ENCODE assay signal across 17 cellular contexts in genomic region chr3:70392227-70392626, GRCh38.
DNase-seq lines count a peak whose midpoint lies in the region; ATAC-seq, FAIRE-seq and TF ChIP-seq lines count a peak whose summit lies in the region.
"Had no signal": no experiment of that assay in that cellular context is flagged by ENCODE, and none has a peak within 500 bp of the region (broad histone marks: within the 10 kb centered on the region; RNA-seq: fewer than 3 reads in every experiment).

No MANE protein-coding gene starts in this region.

- no peak for TF ChIP-seq EP300 in GM12878 (IDR thresholded peaks at IDR 0.05; ENCODE audit: borderline replicate concordance in 1 of 2, control insufficient read depth in 1 of 2, low read depth in 2 of 2, low read length in 2 of 2)

- H3K4me2 ChIP-seq in H9 (ENCODE audit: insufficient read depth, insufficient read length, low read length) (no peak overlapping the region), GM12878 (ENCODE audit: control insufficient read depth, insufficient read depth) (no peak overlapping the region), neural progenitor cell (no peak overlapping the region)

- intact Hi-C loops in GM12878 (cut with micrococcal nuclease; ENCODE audit: unreplicated experiment), result no loop called here
- intact Hi-C loops in esophagus squamous epithelium (cut with DNase I), result no loop called here

- H2AK5ac ChIP-seq in H9 (ENCODE audit: insufficient read length, low read length), result no peak overlapping the region

- no peak overlapping the region for H4K5ac ChIP-seq in H9 (ENCODE audit: insufficient read length, low read depth, low read length)

- H2BK15ac ChIP-seq in H9 (ENCODE audit: low read depth, low read length), result no peak overlapping the region

- ATAC-seq in GM12878, result no peak
- ATAC-seq in HG03469 (IDR thresholded peaks at IDR 0.05; ENCODE audit: unreplicated experiment), result no peak

- H3K4me1 Mint-ChIP-seq in H9 (peaks cover 0 to 5% of the 10 kb centered on the region in 2 experiments; a peak in 2 of 4 replicates), neural progenitor cell (no peaks in the 10 kb centered on the region)
- H3K4me1 Mint-ChIP-seq: B cell had no signal

- H3K27ac Mint-ChIP-seq in H9 (0 out of 7 replicates have a peak overlapping the region, but pooled peaks of 1 of the 3 experiments have one; percentile 40), neural progenitor cell (no peak overlapping the region)
- H3K27ac Mint-ChIP-seq: B cell; CD4-positive, alpha-beta T cell; HFFc6 had no signal

- H3K23ac ChIP-seq in H9 (ENCODE audit: insufficient read length, low read depth, low read length), result no peak overlapping the region

- no TSS peak for BruUV-seq in GM12878 (replicated peaks; lab: Mats Ljungman, UMichigan)

- H3K36me3 Mint-ChIP-seq in H9 (ENCODE audit: insufficient read depth in 1 of 3, low read depth in 3 of 3) (peaks cover 0 to 7% (median 2%) of the 10 kb centered on the region in 3 experiments; a peak in 3 of 7 replicates), neural progenitor cell (no peaks in the 10 kb centered on the region)

- no CpG with 5 or more reads among the region's 1 CpG for WGBS in H9 (ENCODE audit: extremely low coverage, insufficient read length, low lambda C conversion rate)
- WGBS in GM12878 (ENCODE audit: insufficient coverage, insufficient replicate concordance, low lambda C conversion rate, missing lambda C conversion rate), result 7% methylated on average over 1 of the region's 1 CpG
- WGBS in esophagus squamous epithelium, 2 donors, result 50 to 60% methylated on average over 1 of the region's 1 CpG

- H3K27me3 ChIP-seq in H9 (ENCODE audit: insufficient read depth, low read length) (no peaks in the 10 kb centered on the region), GM12878 (replicated peaks in 1 of 2; ENCODE audit: control insufficient read depth in 2 of 2, insufficient read depth in 2 of 2, low read length in 1 of 2) (no peaks in the 10 kb centered on the region), neural progenitor cell (no peaks in the 10 kb centered on the region), esophagus squamous epithelium (no peaks in the 10 kb centered on the region)

- H3K4me3 Mint-ChIP-seq in H9 (no peak overlapping the region), neural progenitor cell (no peak overlapping the region)
- H3K4me3 Mint-ChIP-seq: B cell; CD4-positive, alpha-beta T cell; HFFc6 had no signal

- H3K14ac ChIP-seq in H9 (ENCODE audit: insufficient read depth, low read length), result no peak overlapping the region

- H2BK5ac ChIP-seq in H9 (ENCODE audit: insufficient read length, low read length), result no peak overlapping the region

- peak; percentile 58 for TF ChIP-seq CTCF in H9 (conservative IDR thresholded peaks at IDR 0.05)
- no peak for TF ChIP-seq CTCF in GM12878 (IDR thresholded peaks at IDR 0.05 in 2 of 3, conservative IDR thresholded peaks at IDR 0.05 in 1 of 3; ENCODE audit: control insufficient read depth in 2 of 3, extremely low read depth in 1 of 3, insufficient read depth in 1 of 3, low read depth in 3 of 3, low read length in 3 of 3)
- peak; percentile 18 for TF ChIP-seq CTCF in neural progenitor cell (IDR thresholded peaks at IDR 0.05)
- no peak for TF ChIP-seq CTCF in esophagus squamous epithelium (IDR thresholded peaks at IDR 0.05)

- no peaks in the 10 kb centered on the region for H3F3A ChIP-seq in neural progenitor cell (ENCODE audit: low read depth)

- H3K27me3 Mint-ChIP-seq in H9 (ENCODE audit: low read depth) (no peaks in the 10 kb centered on the region), neural progenitor cell (ENCODE audit: insufficient read depth, low read depth) (peaks cover 3% of the 10 kb centered on the region)

- H3K56ac ChIP-seq in H9 (ENCODE audit: insufficient read length, low read depth, low read length), result no peak overlapping the region

- H3K9ac ChIP-seq in H9 (ENCODE audit: extremely low read depth, insufficient read length, low read length) (no peak overlapping the region), GM12878 (ENCODE audit: control insufficient read depth, insufficient read depth, low read length) (no peak overlapping the region), neural progenitor cell (no peak overlapping the region)
- H3K9ac ChIP-seq: GM23248 had no signal

- no peak overlapping the region for H3T11ph ChIP-seq in H9 (ENCODE audit: low read length)

- POLR2A ChIA-PET in GM12878 (lab: Charles Lee), result no interaction called here

- H3K79me1 ChIP-seq in H9 (ENCODE audit: insufficient read depth, low read depth, low read length, poor library complexity, severe bottlenecking), result no peaks in the 10 kb centered on the region

- H3K36me3 ChIP-seq in GM12878 (ENCODE audit: control insufficient read depth in 2 of 2, insufficient read depth in 2 of 2, low read length in 1 of 2), result no peaks in the 10 kb centered on the region
- no peaks in the 10 kb centered on the region for H3K36me3 ChIP-seq in neural progenitor cell
- no peaks in the 10 kb centered on the region for H3K36me3 ChIP-seq in esophagus squamous epithelium

- TF ChIP-seq RAD21 in GM12878 (IDR thresholded peaks at IDR 0.05; ENCODE audit: insufficient read depth, low read depth, low read length), result peak; percentile 24; the same call in 1 of the 2 replicates

- H4K20me1 ChIP-seq in H9 (ENCODE audit: control insufficient read depth, insufficient read depth, insufficient read length), result no peaks in the 10 kb centered on the region
- no peaks in the 10 kb centered on the region for H4K20me1 ChIP-seq in GM12878 (ENCODE audit: control insufficient read depth, insufficient read depth)
- no peaks in the 10 kb centered on the region for H4K20me1 ChIP-seq in neural progenitor cell (ENCODE audit: low read depth)

- no peak overlapping the region for H4K8ac ChIP-seq in H9 (replicated peaks; ENCODE audit: insufficient read length, low read depth, low read length)

- H3K9me3 ChIP-seq in H9 (ENCODE audit: control insufficient read depth, low read depth, low read length) (no peaks in the 10 kb centered on the region), GM12878 (replicated peaks; ENCODE audit: control insufficient read depth, insufficient read depth, low read length) (no peaks in the 10 kb centered on the region; the same call in 2 of the 3 replicates), neural progenitor cell (ENCODE audit: low read depth) (no peaks in the 10 kb centered on the region), esophagus squamous epithelium (no peaks in the 10 kb centered on the region)

- H3K79me2 ChIP-seq in H9 (ENCODE audit: insufficient read depth, low read length) (no peaks in the 10 kb centered on the region), GM12878 (ENCODE audit: control insufficient read depth, insufficient read depth, low read length) (no peaks in the 10 kb centered on the region), neural progenitor cell (ENCODE audit: low read depth) (no peaks in the 10 kb centered on the region)

- TF ChIP-seq POLR2A in GM12878 (IDR thresholded peaks at IDR 0.05; ENCODE audit: low read depth, low read length) (no peak), esophagus squamous epithelium (IDR thresholded peaks at IDR 0.05) (no peak)

- H3K18ac ChIP-seq in H9 (ENCODE audit: insufficient read length, low read depth, low read length), result no peak overlapping the region

- no peak overlapping the region for H3K4ac ChIP-seq in H9 (ENCODE audit: low read depth, low read length)

- H2BK12ac ChIP-seq in H9 (ENCODE audit: insufficient read length, low read depth, low read length), result no peak overlapping the region

- H3K27ac ChIP-seq in H9 (ENCODE audit: insufficient read length, low read depth, low read length) (no peak overlapping the region), GM12878 (ENCODE audit: control insufficient read depth, insufficient read depth) (no peak overlapping the region), neural progenitor cell (no peak overlapping the region), esophagus squamous epithelium (no peak overlapping the region)
- H3K27ac ChIP-seq: GM23248 had no signal

- in situ Hi-C loops in GM12878 (cut with MboI), result no loop called here

- CTCF ChIA-PET in GM12878 (lab: Yijun Ruan, JAX), result no interaction called here

- H4K91ac ChIP-seq in H9 (ENCODE audit: insufficient read length, low read depth, low read length), result no peak overlapping the region

- H3K4me3 ChIP-seq in GM12878 (no peak overlapping the region), neural progenitor cell (no peak overlapping the region), esophagus squamous epithelium (no peak overlapping the region)
- H3K4me3 ChIP-seq: GM23248 had no signal

- DNase-seq in H9 (peak; percentile 53), GM12878 (ENCODE audit: low read depth, low spot score) (no peak), iPS DF 4.7 (ENCODE audit: extremely low read depth, low spot score) (peak; percentile 22), neural progenitor cell (ENCODE audit: low spot score) (peak; percentile 7), esophagus squamous epithelium (lab: John Stamatoyannopoulos, UW) (no peak)
- no peak for DNase-seq in activated effector memory CD4-positive, alpha-beta T cell treated with anti-CD3 and anti-CD28 coated beads, Interleukin-2, amount 50 U/mL, for 16 hours
- DNase-seq: C1 segment of cervical spinal cord; Calu3; CD4-positive, alpha-beta T cell; DMS 273 treated with DMSO at 0.1 percent for 48 hours; GM23248; HCEC 1CT; HFFc6 had no signal

- peaks cover 3 to 6% of the 10 kb centered on the region in 2 experiments; a peak in 3 of 5 replicates for H3K9me3 Mint-ChIP-seq in H9
- no peaks in the 10 kb centered on the region for H3K9me3 Mint-ChIP-seq in neural progenitor cell

- RAD21 ChIA-PET in GM12878 (lab: Charles Lee; ENCODE audit: unreplicated experiment), result no interaction called here

- H2AFZ ChIP-seq in H9 (ENCODE audit: low read length) (no peak overlapping the region), GM12878 (ENCODE audit: control insufficient read depth, low read depth, low read length) (no peak overlapping the region), neural progenitor cell (replicated peaks) (no peak overlapping the region)
- H2AFZ ChIP-seq: GM23248 had no signal

- no peak for FAIRE-seq in GM12878 (lab: Jason Lieb, UNC)
- FAIRE-seq: A204.1, GM18507 had no signal

- H2BK120ac ChIP-seq in H9 (ENCODE audit: low read depth, low read length, poor library complexity, severe bottlenecking), result no peak overlapping the region

- no peak overlapping the region for H2BK20ac ChIP-seq in H9 (ENCODE audit: low read depth, low read length, poor library complexity, severe bottlenecking)

- SMC1A ChIA-PET in GM12878 (lab: Charles Lee; ENCODE audit: uncharacterized antibody, unreplicated experiment), result no interaction called here

- no peaks in the 10 kb centered on the region for H3K23me2 ChIP-seq in H9 (ENCODE audit: insufficient read length, low read depth, low read length, poor library complexity, severe bottlenecking)

- H3K4me1 ChIP-seq in H9 (ENCODE audit: insufficient read depth, low read length) (no peaks in the 10 kb centered on the region), GM12878 (ENCODE audit: control insufficient read depth, insufficient read depth, low read length) (no peaks in the 10 kb centered on the region), neural progenitor cell (no peaks in the 10 kb centered on the region), esophagus squamous epithelium (no peaks in the 10 kb centered on the region)

TF ChIP-seq in GM12878, 131 proteins besides CTCF, POLR2A, EP300 and RAD21 (continues in another document):
- TF ChIP-seq ZNF217 (IDR thresholded peaks at IDR 0.05) (no peak), EGR1 (IDR thresholded peaks at IDR 0.05; ENCODE audit: borderline replicate concordance in 1 of 2, low read depth in 2 of 2, low read length in 2 of 2) (no peak)

Comparison
In these comparisons a context has a peak if more than half of its experiments do, and no peak if none do; other contexts are left out.
1. DNase-seq: peak in H9 (single experiment), iPS DF 4.7 (single experiment) and neural progenitor cell (single experiment); none in GM12878 (single experiment), esophagus squamous epithelium (single experiment) and activated effector memory CD4-positive, alpha-beta T cell treated with anti-CD3 and anti-CD28 coated beads, Interleukin-2, amount 50 U/mL, for 16 hours (single experiment).
2. CTCF ChIP-seq: peak in H9 (single experiment) and neural progenitor cell (single experiment); none in GM12878 (0 of 3) and esophagus squamous epithelium (0 of 6).